Comparison of ENCODE assay signal across 2 cellular contexts in the genomic region with DNA sequence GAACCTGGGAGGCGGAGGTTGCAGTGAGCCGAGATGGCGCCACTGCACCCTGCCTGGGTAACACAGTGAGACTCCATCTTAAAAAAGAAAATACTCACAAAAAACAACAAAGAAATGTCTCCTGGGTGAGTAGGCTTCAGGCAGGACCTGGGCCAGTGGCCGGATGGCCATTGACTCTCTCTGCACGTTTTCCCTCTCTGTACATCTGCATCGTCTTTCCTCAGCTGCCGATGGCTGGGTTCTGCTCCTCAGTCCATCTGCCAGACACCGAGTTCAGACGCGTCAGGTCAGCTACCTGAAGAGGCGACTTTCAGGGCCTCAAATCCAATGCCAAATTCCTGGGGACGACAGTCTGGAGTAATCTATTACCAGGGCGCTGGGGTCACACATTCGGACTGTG.
TF ChIP-seq lines count a peak whose summit lies in the region.

No MANE protein-coding gene starts in this region.

TF ChIP-seq in GM23338, 12 proteins besides CTCF, POLR2A, EP300 and RAD21 (continued from another document):
- TF ChIP-seq ZNF462 (CRISPR knock-in tag; IDR thresholded peaks at IDR 0.05) (no peak), NANOG (IDR thresholded peaks at IDR 0.05; ENCODE audit: borderline replicate concordance) (no peak), ZNF114 (CRISPR knock-in tag; IDR thresholded peaks at IDR 0.05) (no peak), ETS1 (IDR thresholded peaks at IDR 0.05) (no peak), STAT1 (IDR thresholded peaks at IDR 0.05; ENCODE audit: unreplicated experiment) (no peak), EZH2phosphoT487 (IDR thresholded peaks at IDR 0.05; ENCODE audit: unreplicated experiment) (no peak)
- TF ChIP-seq, protein P1, sequence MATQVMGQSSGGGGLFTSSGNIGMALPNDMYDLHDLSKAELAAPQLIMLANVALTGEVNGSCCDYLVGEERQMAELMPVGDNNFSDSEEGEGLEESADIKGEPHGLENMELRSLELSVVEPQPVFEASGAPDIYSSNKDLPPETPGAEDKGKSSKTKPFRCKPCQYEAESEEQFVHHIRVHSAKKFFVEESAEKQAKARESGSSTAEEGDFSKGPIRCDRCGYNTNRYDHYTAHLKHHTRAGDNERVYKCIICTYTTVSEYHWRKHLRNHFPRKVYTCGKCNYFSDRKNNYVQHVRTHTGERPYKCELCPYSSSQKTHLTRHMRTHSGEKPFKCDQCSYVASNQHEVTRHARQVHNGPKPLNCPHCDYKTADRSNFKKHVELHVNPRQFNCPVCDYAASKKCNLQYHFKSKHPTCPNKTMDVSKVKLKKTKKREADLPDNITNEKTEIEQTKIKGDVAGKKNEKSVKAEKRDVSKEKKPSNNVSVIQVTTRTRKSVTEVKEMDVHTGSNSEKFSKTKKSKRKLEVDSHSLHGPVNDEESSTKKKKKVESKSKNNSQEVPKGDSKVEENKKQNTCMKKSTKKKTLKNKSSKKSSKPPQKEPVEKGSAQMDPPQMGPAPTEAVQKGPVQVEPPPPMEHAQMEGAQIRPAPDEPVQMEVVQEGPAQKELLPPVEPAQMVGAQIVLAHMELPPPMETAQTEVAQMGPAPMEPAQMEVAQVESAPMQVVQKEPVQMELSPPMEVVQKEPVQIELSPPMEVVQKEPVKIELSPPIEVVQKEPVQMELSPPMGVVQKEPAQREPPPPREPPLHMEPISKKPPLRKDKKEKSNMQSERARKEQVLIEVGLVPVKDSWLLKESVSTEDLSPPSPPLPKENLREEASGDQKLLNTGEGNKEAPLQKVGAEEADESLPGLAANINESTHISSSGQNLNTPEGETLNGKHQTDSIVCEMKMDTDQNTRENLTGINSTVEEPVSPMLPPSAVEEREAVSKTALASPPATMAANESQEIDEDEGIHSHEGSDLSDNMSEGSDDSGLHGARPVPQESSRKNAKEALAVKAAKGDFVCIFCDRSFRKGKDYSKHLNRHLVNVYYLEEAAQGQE (IDR thresholded peaks at IDR 0.05; ENCODE audit: unreplicated experiment): no peak

TF ChIP-seq in H1, 55 proteins besides CTCF, POLR2A, EP300 and RAD21 (continued from another document):
- TF ChIP-seq CBX5 (IDR thresholded peaks at IDR 0.05; ENCODE audit: low read depth, low read length): no peak
- no peak for TF ChIP-seq RNF2 (IDR thresholded peaks at IDR 0.05; ENCODE audit: borderline replicate concordance, low read depth, low read length, missing control alignments, poor library complexity, severe bottlenecking)
- no peak for TF ChIP-seq YY1 (IDR thresholded peaks at IDR 0.05; ENCODE audit: low read depth, low read length)
- TF ChIP-seq, protein P2, sequence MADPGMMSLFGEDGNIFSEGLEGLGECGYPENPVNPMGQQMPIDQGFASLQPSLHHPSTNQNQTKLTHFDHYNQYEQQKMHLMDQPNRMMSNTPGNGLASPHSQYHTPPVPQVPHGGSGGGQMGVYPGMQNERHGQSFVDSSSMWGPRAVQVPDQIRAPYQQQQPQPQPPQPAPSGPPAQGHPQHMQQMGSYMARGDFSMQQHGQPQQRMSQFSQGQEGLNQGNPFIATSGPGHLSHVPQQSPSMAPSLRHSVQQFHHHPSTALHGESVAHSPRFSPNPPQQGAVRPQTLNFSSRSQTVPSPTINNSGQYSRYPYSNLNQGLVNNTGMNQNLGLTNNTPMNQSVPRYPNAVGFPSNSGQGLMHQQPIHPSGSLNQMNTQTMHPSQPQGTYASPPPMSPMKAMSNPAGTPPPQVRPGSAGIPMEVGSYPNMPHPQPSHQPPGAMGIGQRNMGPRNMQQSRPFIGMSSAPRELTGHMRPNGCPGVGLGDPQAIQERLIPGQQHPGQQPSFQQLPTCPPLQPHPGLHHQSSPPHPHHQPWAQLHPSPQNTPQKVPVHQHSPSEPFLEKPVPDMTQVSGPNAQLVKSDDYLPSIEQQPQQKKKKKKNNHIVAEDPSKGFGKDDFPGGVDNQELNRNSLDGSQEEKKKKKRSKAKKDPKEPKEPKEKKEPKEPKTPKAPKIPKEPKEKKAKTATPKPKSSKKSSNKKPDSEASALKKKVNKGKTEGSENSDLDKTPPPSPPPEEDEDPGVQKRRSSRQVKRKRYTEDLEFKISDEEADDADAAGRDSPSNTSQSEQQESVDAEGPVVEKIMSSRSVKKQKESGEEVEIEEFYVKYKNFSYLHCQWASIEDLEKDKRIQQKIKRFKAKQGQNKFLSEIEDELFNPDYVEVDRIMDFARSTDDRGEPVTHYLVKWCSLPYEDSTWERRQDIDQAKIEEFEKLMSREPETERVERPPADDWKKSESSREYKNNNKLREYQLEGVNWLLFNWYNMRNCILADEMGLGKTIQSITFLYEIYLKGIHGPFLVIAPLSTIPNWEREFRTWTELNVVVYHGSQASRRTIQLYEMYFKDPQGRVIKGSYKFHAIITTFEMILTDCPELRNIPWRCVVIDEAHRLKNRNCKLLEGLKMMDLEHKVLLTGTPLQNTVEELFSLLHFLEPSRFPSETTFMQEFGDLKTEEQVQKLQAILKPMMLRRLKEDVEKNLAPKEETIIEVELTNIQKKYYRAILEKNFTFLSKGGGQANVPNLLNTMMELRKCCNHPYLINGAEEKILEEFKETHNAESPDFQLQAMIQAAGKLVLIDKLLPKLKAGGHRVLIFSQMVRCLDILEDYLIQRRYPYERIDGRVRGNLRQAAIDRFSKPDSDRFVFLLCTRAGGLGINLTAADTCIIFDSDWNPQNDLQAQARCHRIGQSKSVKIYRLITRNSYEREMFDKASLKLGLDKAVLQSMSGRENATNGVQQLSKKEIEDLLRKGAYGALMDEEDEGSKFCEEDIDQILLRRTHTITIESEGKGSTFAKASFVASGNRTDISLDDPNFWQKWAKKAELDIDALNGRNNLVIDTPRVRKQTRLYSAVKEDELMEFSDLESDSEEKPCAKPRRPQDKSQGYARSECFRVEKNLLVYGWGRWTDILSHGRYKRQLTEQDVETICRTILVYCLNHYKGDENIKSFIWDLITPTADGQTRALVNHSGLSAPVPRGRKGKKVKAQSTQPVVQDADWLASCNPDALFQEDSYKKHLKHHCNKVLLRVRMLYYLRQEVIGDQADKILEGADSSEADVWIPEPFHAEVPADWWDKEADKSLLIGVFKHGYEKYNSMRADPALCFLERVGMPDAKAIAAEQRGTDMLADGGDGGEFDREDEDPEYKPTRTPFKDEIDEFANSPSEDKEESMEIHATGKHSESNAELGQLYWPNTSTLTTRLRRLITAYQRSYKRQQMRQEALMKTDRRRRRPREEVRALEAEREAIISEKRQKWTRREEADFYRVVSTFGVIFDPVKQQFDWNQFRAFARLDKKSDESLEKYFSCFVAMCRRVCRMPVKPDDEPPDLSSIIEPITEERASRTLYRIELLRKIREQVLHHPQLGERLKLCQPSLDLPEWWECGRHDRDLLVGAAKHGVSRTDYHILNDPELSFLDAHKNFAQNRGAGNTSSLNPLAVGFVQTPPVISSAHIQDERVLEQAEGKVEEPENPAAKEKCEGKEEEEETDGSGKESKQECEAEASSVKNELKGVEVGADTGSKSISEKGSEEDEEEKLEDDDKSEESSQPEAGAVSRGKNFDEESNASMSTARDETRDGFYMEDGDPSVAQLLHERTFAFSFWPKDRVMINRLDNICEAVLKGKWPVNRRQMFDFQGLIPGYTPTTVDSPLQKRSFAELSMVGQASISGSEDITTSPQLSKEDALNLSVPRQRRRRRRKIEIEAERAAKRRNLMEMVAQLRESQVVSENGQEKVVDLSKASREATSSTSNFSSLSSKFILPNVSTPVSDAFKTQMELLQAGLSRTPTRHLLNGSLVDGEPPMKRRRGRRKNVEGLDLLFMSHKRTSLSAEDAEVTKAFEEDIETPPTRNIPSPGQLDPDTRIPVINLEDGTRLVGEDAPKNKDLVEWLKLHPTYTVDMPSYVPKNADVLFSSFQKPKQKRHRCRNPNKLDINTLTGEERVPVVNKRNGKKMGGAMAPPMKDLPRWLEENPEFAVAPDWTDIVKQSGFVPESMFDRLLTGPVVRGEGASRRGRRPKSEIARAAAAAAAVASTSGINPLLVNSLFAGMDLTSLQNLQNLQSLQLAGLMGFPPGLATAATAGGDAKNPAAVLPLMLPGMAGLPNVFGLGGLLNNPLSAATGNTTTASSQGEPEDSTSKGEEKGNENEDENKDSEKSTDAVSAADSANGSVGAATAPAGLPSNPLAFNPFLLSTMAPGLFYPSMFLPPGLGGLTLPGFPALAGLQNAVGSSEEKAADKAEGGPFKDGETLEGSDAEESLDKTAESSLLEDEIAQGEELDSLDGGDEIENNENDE (IDR thresholded peaks at IDR 0.05; ENCODE audit: insufficient replicate concordance, low read length): no peak
- TF ChIP-seq BACH1 (IDR thresholded peaks at IDR 0.05; ENCODE audit: low read length): no peak
- no peak for TF ChIP-seq CEBPB (IDR thresholded peaks at IDR 0.05; ENCODE audit: low read depth, low read length)
- TF ChIP-seq NANOG (IDR thresholded peaks at IDR 0.05; ENCODE audit: insufficient read depth, low read depth, low read length, poor library complexity, severe bottlenecking): no peak
- no peak for TF ChIP-seq SP2 (IDR thresholded peaks at IDR 0.05; ENCODE audit: low read length)
- TF ChIP-seq FOSL1 (IDR thresholded peaks at IDR 0.05; ENCODE audit: insufficient read depth, low read depth, low read length): no peak
- no peak for TF ChIP-seq CHD1 (IDR thresholded peaks at IDR 0.05; ENCODE audit: low read depth, low read length)
